Comparison of ENCODE assay signal across 23 cellular contexts in the genomic region with DNA sequence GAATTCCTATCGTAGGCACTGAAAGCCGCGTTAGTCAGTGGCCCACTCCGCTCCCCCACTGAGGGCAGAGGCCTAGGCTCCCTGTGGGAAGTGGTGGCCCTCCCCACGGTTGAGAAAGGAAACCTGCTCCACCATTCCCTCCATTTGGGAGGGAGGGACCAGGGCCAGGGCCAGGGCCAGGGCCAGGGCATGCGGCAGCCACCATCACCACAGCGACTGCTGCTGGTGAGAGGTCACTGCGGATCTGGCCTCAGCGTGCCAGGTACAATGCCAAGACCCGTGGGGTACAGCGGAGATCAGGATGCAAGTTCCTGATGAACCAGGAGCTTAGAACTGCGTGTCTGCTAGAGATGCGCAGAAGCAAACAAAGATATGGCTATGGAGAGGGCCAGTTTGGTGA.
A peak's percentile ranks its signal among the peaks of the same experiment; 100 is the strongest.
DNase-seq lines count a peak whose midpoint lies in the region; ATAC-seq, FAIRE-seq and TF ChIP-seq lines count a peak whose summit lies in the region.
"Had no signal": no experiment of that assay in that cellular context is flagged by ENCODE, and none has a peak within 500 bp of the region (broad histone marks: within the 10 kb centered on the region; RNA-seq: fewer than 3 reads in every experiment).

No MANE protein-coding gene starts in this region.

- FAIRE-seq in H1 (lab: Jason Lieb, UNC), result no peak
- FAIRE-seq: H54, HepG2 had no signal

- TF ChIP-seq CTCF in MM.1S (IDR thresholded peaks at IDR 0.05; ENCODE audit: low read length), result no peak
- no peak for TF ChIP-seq CTCF in H1 (IDR thresholded peaks at IDR 0.05; ENCODE audit: control extremely low read depth in 1 of 3, insufficient read depth in 1 of 3, low read depth in 1 of 3, low read length in 3 of 3)
- TF ChIP-seq CTCF in sigmoid colon (IDR thresholded peaks at IDR 0.05), result no peak
- TF ChIP-seq CTCF in lower leg skin (IDR thresholded peaks at IDR 0.05), result no peak

- no peak for TF ChIP-seq POLR2A in H1 (IDR thresholded peaks at IDR 0.05; ENCODE audit: control extremely low read depth in 1 of 2, low read depth in 2 of 2, low read length in 2 of 2)
- no peak for TF ChIP-seq POLR2A in sigmoid colon (IDR thresholded peaks at IDR 0.05)
- TF ChIP-seq POLR2A in lower leg skin (IDR thresholded peaks at IDR 0.05), result no peak

- H4K20me1 ChIP-seq in MM.1S (ENCODE audit: insufficient read depth, low read length) (no peaks in the 10 kb centered on the region), H1 (replicated peaks in 1 of 2; ENCODE audit: control insufficient read depth in 1 of 2, insufficient read depth in 2 of 2, low read length in 2 of 2) (no peaks in the 10 kb centered on the region)

- peaks cover 81% of the 10 kb centered on the region for H3K4me1 ChIP-seq in MM.1S (ENCODE audit: low read length)
- peaks cover 0 to 7% (median 3%) of the 10 kb centered on the region in 4 experiments; a peak in 3 of 7 replicates for H3K4me1 ChIP-seq in H1 (replicated peaks in 1 of 4; ENCODE audit: control insufficient read depth in 3 of 4, insufficient read depth in 4 of 4, low read length in 3 of 4)
- H3K4me1 ChIP-seq in sigmoid colon, result peaks cover 0 to 10% (median 4%) of the 10 kb centered on the region in 4 donors

- TF ChIP-seq EP300 in H1 (IDR thresholded peaks at IDR 0.05; ENCODE audit: borderline replicate concordance in 1 of 2, low read depth in 2 of 2, low read length in 2 of 2), result no peak
- no peak for TF ChIP-seq EP300 in sigmoid colon (IDR thresholded peaks at IDR 0.05)

- 0 out of 2 replicates have a peak overlapping the region, but pooled peaks have one; percentile 61 for H2BK20ac ChIP-seq in H1 (ENCODE audit: low read length)

- H3K4ac ChIP-seq in H1 (replicated peaks; ENCODE audit: insufficient read length, low read depth, low read length), result no peak overlapping the region

- H3K14ac ChIP-seq in H1 (ENCODE audit: insufficient read length), result no peak overlapping the region

- H3K4me3 ChIP-seq in MM.1S (ENCODE audit: low read length), result no peak overlapping the region
- no peak overlapping the region for H3K4me3 ChIP-seq in H1 (ENCODE audit: extremely low read depth in 1 of 4, insufficient read depth in 2 of 4, low read depth in 3 of 4, low read length in 4 of 4)
- no peak overlapping the region for H3K4me3 ChIP-seq in sigmoid colon
- no peak overlapping the region for H3K4me3 ChIP-seq in lower leg skin (ENCODE audit: low read depth, poor library complexity, severe bottlenecking)

- no peak overlapping the region for H4K91ac ChIP-seq in H1 (replicated peaks; ENCODE audit: insufficient read length, low read length)

- intact Hi-C loops in activated CD4-positive, alpha-beta T cell treated with anti-CD3 and anti-CD28 coated beads for 36 hours (cut with DNase I, micrococcal nuclease), result no loop called here
- intact Hi-C loops in activated CD4-positive, alpha-beta T cell treated with anti-CD3 and anti-CD28 coated beads, Interleukin-2, amount 10 ng/mL, durations not matched to agents 24 days and 14 days (cut with micrococcal nuclease), result no loop called here
- intact Hi-C loops in sigmoid colon (cut with DNase I) (no loop called here), lower leg skin (cut with DNase I; ENCODE audit: low total_unique reads) (no loop called here)

- H3F3A ChIP-seq in MM.1S (ENCODE audit: insufficient read depth, low read length), result peaks cover 52% of the 10 kb centered on the region

- 90% methylated on average over 13 of the region's 13 CpGs; no CpG with 5 or more reads in 1 of the 2 experiments for WGBS in H1 (ENCODE audit: extremely low coverage in 1 of 2, insufficient coverage in 1 of 2, insufficient read length in 1 of 2, insufficient replicate concordance in 2 of 2, low coverage in 1 of 2, low lambda C conversion rate in 2 of 2, missing lambda C conversion rate in 1 of 2), 2 experiments
- 93 to 94% methylated on average over 13 of the region's 13 CpGs for WGBS in sigmoid colon, 2 donors
- 87 to 96% methylated on average over 13 of the region's 13 CpGs for WGBS in lower leg skin, 2 donors

- TF ChIP-seq RAD21 in H1 (IDR thresholded peaks at IDR 0.05 in 1 of 2, conservative IDR thresholded peaks at IDR 0.05 in 1 of 2; ENCODE audit: low read depth in 2 of 2, low read length in 2 of 2), result no peak

- peak overlapping the region; percentile 45; the same call in 1 of the 2 replicates for H4K8ac ChIP-seq in H1 (ENCODE audit: extremely low read depth, insufficient read depth, low read length)

- H3K9me3 ChIP-seq in MM.1S (replicated peaks; ENCODE audit: insufficient read depth, low read length), result no peaks in the 10 kb centered on the region
- H3K9me3 ChIP-seq in H1 (ENCODE audit: insufficient read depth in 2 of 2, low read depth in 1 of 2, low read length in 1 of 2), result no peaks in the 10 kb centered on the region
- H3K9me3 ChIP-seq in sigmoid colon, result no peaks in the 10 kb centered on the region
- H3K9me3 ChIP-seq: SK-N-SH had no signal

- no peak overlapping the region for H3K18ac ChIP-seq in H1 (ENCODE audit: extremely low read depth, low read length)

- H3K23ac ChIP-seq in H1 (ENCODE audit: insufficient read length), result no peak overlapping the region

- H2AFZ ChIP-seq in MM.1S (ENCODE audit: low read length), result no peak overlapping the region
- no peak overlapping the region for H2AFZ ChIP-seq in H1 (ENCODE audit: low read length)

- H3K9me3 Mint-ChIP-seq in activated CD4-positive, alpha-beta T cell treated with anti-CD3 and anti-CD28 coated beads for 36 hours (ENCODE audit: low read depth), result no peaks in the 10 kb centered on the region
- peaks cover 4% of the 10 kb centered on the region for H3K9me3 Mint-ChIP-seq in activated CD4-positive, alpha-beta T cell treated with anti-CD3 and anti-CD28 coated beads, Interleukin-2, amount 10 ng/mL, durations not matched to agents 24 days and 14 days
- H3K9me3 Mint-ChIP-seq: CD4-positive, CD25-positive, alpha-beta regulatory T cell; HFFc6 had no signal

- H3K27ac ChIP-seq in MM.1S (ENCODE audit: low read length), result peak overlapping the region; percentile 96
- no peak overlapping the region for H3K27ac ChIP-seq in H1 (ENCODE audit: low read depth, low read length)
- peak overlapping the region in 1 of 4 donors; percentile 1 for H3K27ac ChIP-seq in sigmoid colon
- H3K27ac ChIP-seq: 22Rv1 had no signal

- no peak overlapping the region for H2BK15ac ChIP-seq in H1 (ENCODE audit: low read length)

- H2BK12ac ChIP-seq in H1 (ENCODE audit: low read depth, low read length), result no peak overlapping the region

- no peak for DNase-seq in activated CD4-positive, alpha-beta T cell treated with anti-CD3 and anti-CD28 coated beads for 36 hours
- DNase-seq in activated CD4-positive, alpha-beta T cell treated with anti-CD3 and anti-CD28 coated beads, Interleukin-2, amount 10 ng/mL, durations not matched to agents 24 days and 14 days, result no peak
- DNase-seq in MM.1S (no peak), H1 (ENCODE audit: low read depth in 1 of 2, low spot score in 2 of 2) (no peak), sigmoid colon (peak; percentile 39), hypothalamus (lab: John Stamatoyannopoulos, UW) (no peak), lower leg skin (ENCODE audit: low spot score in 2 of 2) (no peak)
- DNase-seq: CD4-positive, CD25-positive, alpha-beta regulatory T cell; DMS153; GF-D8; HFFc6; KBM-7; MV-4-11; NCI-H1694 treated with DMSO at 0.1 percent for 48 hours; NCI-H510A; NCI-H748 treated with DMSO at 0.1 percent for 48 hours; NK-92 treated with Interleukin-12 subunit alpha and Interleukin-12 subunit beta, amount 100 ng/mL, for 24 hours; SHP77 treated with DMSO at 0.1 percent for 48 hours; SK-N-SH had no signal

- POLR2A ChIA-PET in activated CD4-positive, alpha-beta T cell treated with anti-CD3 and anti-CD28 coated beads for 36 hours (lab: Charles Lee), result interaction anchor here (0.6 kb wide), 1 partner anchor 471 kb away, joined by 6 read pairs; no protein-coding TSS in a partner anchor
- POLR2A ChIA-PET in H1 (lab: Charles Lee; ENCODE audit: partially characterized antibody), result interaction anchor here (1.1 kb wide), 1 partner anchor 19 kb away, joined by 3 read pairs; no protein-coding TSS in a partner anchor

- no peak overlapping the region for H2BK5ac ChIP-seq in H1 (ENCODE audit: low read depth, low read length)

- H3K9ac ChIP-seq in MM.1S (ENCODE audit: low read length) (no peak overlapping the region), H1 (replicated peaks in 1 of 4; ENCODE audit: extremely low read depth in 1 of 4, low read depth in 3 of 4, low read length in 3 of 4) (no peak overlapping the region)
- H3K9ac ChIP-seq: SK-N-SH had no signal

- no peak overlapping the region for H3K4me3 Mint-ChIP-seq in activated CD4-positive, alpha-beta T cell treated with anti-CD3 and anti-CD28 coated beads for 36 hours
- no peak overlapping the region for H3K4me3 Mint-ChIP-seq in activated CD4-positive, alpha-beta T cell treated with anti-CD3 and anti-CD28 coated beads, Interleukin-2, amount 10 ng/mL, durations not matched to agents 24 days and 14 days
- H3K4me3 Mint-ChIP-seq: CD4-positive, CD25-positive, alpha-beta regulatory T cell; HFFc6 had no signal

- no peaks in the 10 kb centered on the region for H3K79me1 ChIP-seq in H1 (ENCODE audit: low read depth, low read length)

- no peaks in the 10 kb centered on the region for H3K9me2 ChIP-seq in MM.1S (replicated peaks; ENCODE audit: insufficient read depth, low read length)
- H3K9me2 ChIP-seq: SK-N-SH had no signal

- CTCF ChIA-PET in activated CD4-positive, alpha-beta T cell treated with anti-CD3 and anti-CD28 coated beads for 36 hours (lab: Charles Lee), result interaction anchor here (1.1 kb wide), 1 partner anchor 39 kb away, joined by 3 read pairs; no protein-coding TSS in a partner anchor
- CTCF ChIA-PET in H1 (lab: Charles Lee; ENCODE audit: partially characterized antibody), result interaction anchor here (1.0 to 2.8 kb wide), 8 partner anchors 9 to 92 kb away, joined by 3 to 10 read pairs (median 5); no protein-coding TSS in a partner anchor

- H3K27ac Mint-ChIP-seq in activated CD4-positive, alpha-beta T cell treated with anti-CD3 and anti-CD28 coated beads for 36 hours, result peak overlapping the region; percentile 47
- H3K27ac Mint-ChIP-seq in activated CD4-positive, alpha-beta T cell treated with anti-CD3 and anti-CD28 coated beads, Interleukin-2, amount 10 ng/mL, durations not matched to agents 24 days and 14 days, result no peak overlapping the region
- H3K27ac Mint-ChIP-seq: HFFc6 had no signal

- H3K4me2 ChIP-seq in MM.1S (ENCODE audit: low read depth, low read length), result peak overlapping the region; percentile 61; the same call in 1 of the 2 replicates
- H3K4me2 ChIP-seq in H1 (ENCODE audit: insufficient read depth in 1 of 2, low read depth in 2 of 2, low read length in 2 of 2), result no peak overlapping the region
- H3K4me2 ChIP-seq: SK-N-SH had no signal

- H3K27me3 ChIP-seq in MM.1S (replicated peaks; ENCODE audit: insufficient read depth, low read length), result no peaks in the 10 kb centered on the region
- H3K27me3 ChIP-seq in H1 (replicated peaks in 1 of 4; ENCODE audit: control insufficient read depth in 3 of 4, extremely low read depth in 1 of 4, insufficient read depth in 3 of 4, low read length in 3 of 4), result no peaks in the 10 kb centered on the region; a peak in 1 of 7 replicates
- no peaks in the 10 kb centered on the region for H3K27me3 ChIP-seq in sigmoid colon

- peaks cover 64% of the 10 kb centered on the region for H3K79me2 ChIP-seq in MM.1S (ENCODE audit: low read length)
- no peaks in the 10 kb centered on the region for H3K79me2 ChIP-seq in H1 (ENCODE audit: control insufficient read depth in 1 of 2, insufficient read depth in 2 of 2, low read length in 2 of 2)

- no peak overlapping the region for H4K5ac ChIP-seq in H1 (ENCODE audit: insufficient read length, low read depth, low read length)

- H3K4me1 Mint-ChIP-seq in activated CD4-positive, alpha-beta T cell treated with anti-CD3 and anti-CD28 coated beads for 36 hours, result peaks cover 57% of the 10 kb centered on the region
- H3K4me1 Mint-ChIP-seq in activated CD4-positive, alpha-beta T cell treated with anti-CD3 and anti-CD28 coated beads, Interleukin-2, amount 10 ng/mL, durations not matched to agents 24 days and 14 days, result peaks cover 45% of the 10 kb centered on the region

- no peaks in the 10 kb centered on the region for H3K27me3 Mint-ChIP-seq in activated CD4-positive, alpha-beta T cell treated with anti-CD3 and anti-CD28 coated beads for 36 hours
- no peaks in the 10 kb centered on the region for H3K27me3 Mint-ChIP-seq in activated CD4-positive, alpha-beta T cell treated with anti-CD3 and anti-CD28 coated beads, Interleukin-2, amount 10 ng/mL, durations not matched to agents 24 days and 14 days

- H3K56ac ChIP-seq in H1 (replicated peaks; ENCODE audit: insufficient read length, low read depth, low read length), result peak overlapping the region; percentile 22

- H2AK5ac ChIP-seq in H1 (ENCODE audit: low read depth, low read length), result 0 out of 2 replicates have a peak overlapping the region, but pooled peaks have one; percentile 53

- H3K36me3 ChIP-seq in MM.1S (replicated peaks; ENCODE audit: insufficient read depth, low read length) (no peaks in the 10 kb centered on the region), H1 (ENCODE audit: control insufficient read depth in 2 of 4, insufficient read depth in 4 of 4, low read length in 3 of 4) (no peaks in the 10 kb centered on the region), sigmoid colon (no peaks in the 10 kb centered on the region)

- H3K23me2 ChIP-seq in H1 (ENCODE audit: low read depth, low read length), result no peaks in the 10 kb centered on the region

- no peaks in the 10 kb centered on the region for H3K36me3 Mint-ChIP-seq in activated CD4-positive, alpha-beta T cell treated with anti-CD3 and anti-CD28 coated beads for 36 hours (ENCODE audit: low read depth)
- H3K36me3 Mint-ChIP-seq in activated CD4-positive, alpha-beta T cell treated with anti-CD3 and anti-CD28 coated beads, Interleukin-2, amount 10 ng/mL, durations not matched to agents 24 days and 14 days (ENCODE audit: low read depth), result no peaks in the 10 kb centered on the region
- H3K36me3 Mint-ChIP-seq: CD4-positive, CD25-positive, alpha-beta regulatory T cell had no signal

- ATAC-seq in activated CD4-positive, alpha-beta T cell treated with anti-CD3 and anti-CD28 coated beads for 36 hours, result no peak
- no peak for ATAC-seq in GM21576 (IDR thresholded peaks at IDR 0.05; ENCODE audit: unreplicated experiment)
- ATAC-seq: HepG2 had no signal

- no peak overlapping the region for H2BK120ac ChIP-seq in H1 (replicated peaks; ENCODE audit: low read depth, low read length)
